35 cellular contexts compared by ENCODE assay signal in the genomic region with DNA sequence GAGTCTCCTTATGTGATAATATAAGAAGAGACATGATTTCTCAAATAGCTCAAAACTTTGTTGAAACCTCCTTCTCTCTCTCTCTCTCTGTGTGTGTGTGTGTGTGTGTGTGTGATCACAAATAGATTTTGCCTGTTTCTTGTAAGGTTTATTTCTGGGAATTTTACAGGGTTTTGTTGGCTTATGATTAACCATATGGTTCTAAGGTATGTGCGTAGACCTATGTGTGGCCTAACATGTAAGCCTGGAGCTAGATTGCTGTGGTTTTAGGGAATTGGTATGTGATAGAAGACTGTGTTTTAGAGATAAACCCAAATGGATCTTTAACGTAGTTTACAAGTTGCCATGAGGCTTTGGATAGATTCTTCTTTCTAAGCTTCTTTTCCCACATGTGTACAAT.
"Had no signal": no experiment of that assay in that cellular context is flagged by ENCODE, and none has a peak within 500 bp of the region (broad histone marks: within the 10 kb centered on the region; RNA-seq: fewer than 3 reads in every experiment).

No MANE protein-coding gene starts in this region.

- H3K4me3 ChIP-seq: gastrocnemius medialis, left ventricle myocardium inferior, lung, pancreas, prostate gland, sigmoid colon, vagina had no signal

- ATAC-seq: activated CD4-positive, CD25-positive, alpha-beta regulatory T cell treated with anti-CD3 and anti-CD28 coated beads, Interleukin-2, amount 50 U/mL, for 24 hours; effector memory CD8-positive, alpha-beta T cell; gastrocnemius medialis; pancreas; stimulated activated memory B cell treated with anti-CD40 and anti-IgM and Interleukin-4, amounts not matched to agents 10 μg/mL and 1 μg/mL and 100 μg/mL, for 72 hours; stimulated activated naive CD8-positive, alpha-beta T cell treated with anti-CD3 and anti-CD28 coated beads, Interleukin-15, amount 100 ng/mL, for 72 hours had no signal

- H3K27me3 ChIP-seq: brain microvascular endothelial cell, gastrocnemius medialis, pancreas, sigmoid colon, vagina had no signal

- H3K36me3 ChIP-seq: brain microvascular endothelial cell, gastrocnemius medialis, left ventricle myocardium inferior, pancreas, prostate gland, sigmoid colon, vagina, WERI-Rb-1 had no signal

- H3K4me1 ChIP-seq: gastrocnemius medialis, left ventricle myocardium inferior, pancreas, prostate gland, sigmoid colon, vagina had no signal

- H3K27ac ChIP-seq: brain microvascular endothelial cell, gastrocnemius medialis, left ventricle myocardium inferior, pancreas, prostate gland, sigmoid colon, vagina, WERI-Rb-1 had no signal

- FAIRE-seq: astrocyte, pancreas, small intestine, TTC549 had no signal

- H3K9me3 ChIP-seq: gastrocnemius medialis, pancreas, prostate gland, sigmoid colon, vagina had no signal

- DNase-seq: activated CD4-positive, alpha-beta T cell treated with anti-CD3 and anti-CD28 coated beads for 48 hours; activated CD4-positive, alpha-beta T cell treated with anti-CD3 and anti-CD28 coated beads, Interleukin-2, amount 50 U/mL, for 48 hours; activated CD8-positive, alpha-beta memory T cell treated with anti-CD3 and anti-CD28 coated beads for 24 hours; activated gamma-delta T cell; activated naive CD4-positive, alpha-beta T cell treated with anti-CD3 and anti-CD28 coated beads, Interleukin-2, amount 50 U/mL, for 16 hours; amniotic stem cell; brain microvascular endothelial cell; cortex of kidney; effector memory CD8-positive, alpha-beta T cell; erythroblast; gastrocnemius medialis; head of caudate nucleus; hypothalamus; immature natural killer cell; kidney; left ventricle myocardium inferior; naive B cell; nucleus accumbens; pancreas; sigmoid colon; small intestine; stimulated activated CD4-positive, alpha-beta T cell treated with anti-CD3 and anti-CD28 coated beads, Interleukin-1b, Interleukin-23, amount 100 ng/mL, for 48 hours; stimulated activated CD4-positive, alpha-beta T cell treated with anti-CD3 and anti-CD28 coated beads, Interleukin-4, amount 100 ng/mL, for 4 hours; stimulated activated CD8-positive, alpha-beta memory T cell treated with anti-CD3 and anti-CD28 coated beads, Interleukin-4, amount 100 ng/mL, for 48 hours; stimulated activated naive CD8-positive, alpha-beta T cell treated with anti-CD3 and anti-CD28 coated beads, Interleukin-15, amount 100 ng/mL, for 72 hours; substantia nigra; T-helper 9 cell; WERI-Rb-1 had no signal
